In the genomic region with DNA sequence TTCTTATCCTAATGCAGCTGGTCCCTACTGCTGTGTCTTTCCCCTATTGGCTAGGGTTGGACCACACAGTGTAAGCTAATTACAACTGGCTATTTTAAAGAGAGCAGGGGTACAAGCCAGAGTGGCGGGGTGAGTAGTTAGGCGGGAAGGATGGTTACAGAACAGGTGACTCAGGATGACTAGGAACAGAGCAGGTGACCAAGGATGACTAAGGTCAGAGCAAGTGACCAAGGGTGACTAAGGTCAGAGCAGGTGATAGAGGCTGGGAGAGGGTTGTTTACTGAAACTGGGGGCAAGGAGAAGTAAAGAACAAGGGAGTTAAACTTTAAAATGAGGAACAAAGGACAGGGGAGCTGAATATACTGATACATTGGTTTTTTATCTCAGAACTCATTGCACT, we compare ENCODE assay signal across 23 cellular contexts.
"Had no signal": no experiment of that assay in that cellular context is flagged by ENCODE, and none has a peak within 500 bp of the region (broad histone marks: within the 10 kb centered on the region; RNA-seq: fewer than 3 reads in every experiment).

No MANE protein-coding gene starts in this region.

- H3K4me1 Mint-ChIP-seq: activated B cell treated with CpG ODN at 0.5 μM for 24 hours; activated naive CD8-positive, alpha-beta T cell treated with anti-CD3 and anti-CD28 coated beads, Interleukin-2, amount 10 ng/mL, durations not matched to agents 7 days and 5 days; central memory CD8-positive, alpha-beta T cell had no signal

- H3K9me3 ChIP-seq: adrenal gland, Peyer's patch had no signal

- H3K4me1 ChIP-seq: adrenal gland, Peyer's patch had no signal

- DNase-seq: activated B cell treated with CpG ODN at 0.5 μM for 24 hours; activated CD4-positive, alpha-beta T cell treated with anti-CD3 and anti-CD28 coated beads, Interleukin-2, amount 50 U/mL, for 1 hour; activated CD8-positive, alpha-beta memory T cell treated with anti-CD3 and anti-CD28 coated beads for 24 hours; activated gamma-delta T cell; activated naive CD4-positive, alpha-beta T cell treated with anti-CD3 and anti-CD28 coated beads for 36 hours; activated naive CD8-positive, alpha-beta T cell treated with anti-CD3 and anti-CD28 coated beads, Interleukin-2, amount 10 ng/mL, durations not matched to agents 7 days and 5 days; adrenal gland; anterior cingulate cortex; IMR-90; Kasumi-1; KBM-7; NCI-H1048; NCI-H146; NCI-H187 treated with DMSO at 0.1 percent for 48 hours; NCI-H2081 treated with DMSO at 0.1 percent for 48 hours; NCI-H446; NCI-H524; Peyer's patch; SHP77 treated with DMSO at 0.1 percent for 48 hours; T-helper 2 cell; T1000 had no signal

- H3K36me3 ChIP-seq: adrenal gland, Peyer's patch had no signal

- H3K36me3 Mint-ChIP-seq: activated naive CD8-positive, alpha-beta T cell treated with anti-CD3 and anti-CD28 coated beads, Interleukin-2, amount 10 ng/mL, durations not matched to agents 7 days and 5 days had no signal

- H3K4me3 Mint-ChIP-seq: activated B cell treated with CpG ODN at 0.5 μM for 24 hours; activated naive CD4-positive, alpha-beta T cell treated with anti-CD3 and anti-CD28 coated beads for 36 hours; activated naive CD8-positive, alpha-beta T cell treated with anti-CD3 and anti-CD28 coated beads, Interleukin-2, amount 10 ng/mL, durations not matched to agents 7 days and 5 days; activated T-helper 1 cell treated with anti-CD3 and anti-CD28 coated beads, Interleukin-12 subunit alpha, Interleukin-12 subunit beta, Interleukin-2, Interleukin-4 antibody, amounts not matched to agents 30 ng/mL and 10 ng/mL and 1 ng/mL, durations not matched to agents 14 hours and 24 hours and 36 hours; central memory CD8-positive, alpha-beta T cell had no signal

- H3K27ac ChIP-seq: adrenal gland, Peyer's patch had no signal

- H3K4me3 ChIP-seq: adrenal gland, Peyer's patch had no signal

- H3K9me3 Mint-ChIP-seq: activated naive CD8-positive, alpha-beta T cell treated with anti-CD3 and anti-CD28 coated beads, Interleukin-2, amount 10 ng/mL, durations not matched to agents 7 days and 5 days; central memory CD8-positive, alpha-beta T cell had no signal

- H3K27ac Mint-ChIP-seq: activated B cell treated with CpG ODN at 0.5 μM for 24 hours; activated naive CD4-positive, alpha-beta T cell treated with anti-CD3 and anti-CD28 coated beads for 36 hours; activated naive CD8-positive, alpha-beta T cell treated with anti-CD3 and anti-CD28 coated beads, Interleukin-2, amount 10 ng/mL, durations not matched to agents 7 days and 5 days; activated T-helper 1 cell treated with anti-CD3 and anti-CD28 coated beads, Interleukin-12 subunit alpha, Interleukin-12 subunit beta, Interleukin-2, Interleukin-4 antibody, amounts not matched to agents 30 ng/mL and 10 ng/mL and 1 ng/mL, durations not matched to agents 14 hours and 24 hours and 36 hours had no signal

- H3K27me3 ChIP-seq: adrenal gland, Peyer's patch had no signal
